Comparison of ENCODE assay signal across 9 cellular contexts in the genomic region with DNA sequence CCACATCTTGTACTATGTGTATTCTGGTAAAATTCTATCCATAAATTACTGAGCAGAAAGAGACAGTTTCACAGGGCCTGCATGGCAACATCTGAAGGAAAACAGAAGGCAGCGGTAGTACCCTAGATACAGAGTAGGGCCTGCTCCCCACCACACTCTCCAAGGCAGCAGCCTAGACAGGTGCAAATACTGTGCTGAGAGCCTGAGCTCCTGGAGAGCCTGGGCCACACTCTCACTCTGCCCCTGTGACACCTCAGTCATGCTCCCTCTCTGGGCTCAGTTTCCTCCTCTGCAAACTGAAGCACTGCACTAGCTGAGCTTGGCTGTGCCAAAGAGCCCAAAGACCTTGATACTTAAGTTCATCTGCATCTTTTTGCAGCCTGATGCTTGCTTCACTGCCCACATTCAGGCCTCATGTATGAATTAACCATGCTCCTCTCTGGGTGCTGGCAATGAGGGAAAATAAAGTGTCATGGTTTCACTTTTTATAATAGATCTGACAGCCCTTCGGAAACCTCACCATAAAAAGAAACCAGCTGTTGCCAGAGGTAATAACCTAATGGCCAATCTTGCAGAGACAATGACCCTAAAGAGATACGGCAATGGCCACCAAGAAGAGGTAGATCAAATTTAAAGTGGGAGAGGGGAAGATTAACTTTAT.
DNase-seq lines count a peak whose midpoint lies in the region; ATAC-seq and TF ChIP-seq lines count a peak whose summit lies in the region.
"Had no signal": no experiment of that assay in that cellular context is flagged by ENCODE, and none has a peak within 500 bp of the region (broad histone marks: within the 10 kb centered on the region; RNA-seq: fewer than 3 reads in every experiment).

No MANE protein-coding gene starts in this region.

- peak; percentile 50 for ATAC-seq in activated CD8-positive, alpha-beta T cell treated with anti-CD3 and anti-CD28 coated beads for 36 hours
- ATAC-seq in activated CD8-positive, alpha-beta T cell treated with anti-CD3 and anti-CD28 coated beads, Interleukin-2, amount 10 ng/mL, durations not matched to agents 7 days and 5 days, result no peak
- ATAC-seq in HG02571 (IDR thresholded peaks at IDR 0.05; ENCODE audit: unreplicated experiment), result peak; percentile 76
- peak; percentile 65 for ATAC-seq in HG03565 (IDR thresholded peaks at IDR 0.05; ENCODE audit: unreplicated experiment)

- POLR2A ChIA-PET in activated CD8-positive, alpha-beta T cell treated with anti-CD3 and anti-CD28 coated beads for 36 hours (lab: Charles Lee), result interaction anchor here (1.3 kb wide), 1 partner anchor 25 kb away, joined by 3 read pairs; no protein-coding TSS in a partner anchor
- POLR2A ChIA-PET in activated CD8-positive, alpha-beta T cell treated with anti-CD3 and anti-CD28 coated beads, Interleukin-2, amount 10 ng/mL, durations not matched to agents 7 days and 5 days (lab: Charles Lee), result no interaction called here

- H3K4me1 ChIP-seq in mammary epithelial cell (ENCODE audit: insufficient read depth, low read length), result peaks cover 20% of the 10 kb centered on the region

- no peak for DNase-seq in activated CD8-positive, alpha-beta T cell treated with anti-CD3 and anti-CD28 coated beads for 36 hours
- no peak for DNase-seq in activated CD8-positive, alpha-beta T cell treated with anti-CD3 and anti-CD28 coated beads, Interleukin-2, amount 10 ng/mL, durations not matched to agents 7 days and 5 days
- no peak for DNase-seq in mammary epithelial cell
- DNase-seq in stimulated activated CD4-positive, alpha-beta T cell treated with anti-CD3 and anti-CD28 coated beads, Interleukin-4, amount 100 ng/mL, for 24 hours, result no peak
- DNase-seq in hippocampal formation (lab: John Stamatoyannopoulos, UW), result no peak

- no peaks in the 10 kb centered on the region for H3K27me3 ChIP-seq in mammary epithelial cell (ENCODE audit: insufficient read depth, low read length)

- no peak overlapping the region for H3K4me2 ChIP-seq in mammary epithelial cell (ENCODE audit: insufficient read depth, low read depth, low read length)

- H3K9me3 ChIP-seq in mammary epithelial cell (replicated peaks; ENCODE audit: insufficient read depth, low read length), result no peaks in the 10 kb centered on the region

- in situ Hi-C loops in mammary epithelial cell (cut with MboI; ENCODE audit: low sequenced_read_pairs in 2 of 2), result no loop called here

- peaks cover 13% of the 10 kb centered on the region for H3K4me1 Mint-ChIP-seq in activated CD8-positive, alpha-beta T cell treated with anti-CD3 and anti-CD28 coated beads for 36 hours (ENCODE audit: low read depth)
- H3K4me1 Mint-ChIP-seq in activated CD8-positive, alpha-beta T cell treated with anti-CD3 and anti-CD28 coated beads, Interleukin-2, amount 10 ng/mL, durations not matched to agents 7 days and 5 days (ENCODE audit: low read depth), result no peaks in the 10 kb centered on the region
- H3K4me1 Mint-ChIP-seq in stimulated activated naive CD8-positive, alpha-beta T cell treated with anti-CD3 and anti-CD28 coated beads, Interleukin-15, Interleukin-2, amounts not matched to agents 100 ng/mL and 50 ng/mL, for 24 hours (ENCODE audit: low read depth), result peaks cover 27% of the 10 kb centered on the region

- dilution Hi-C loops in mammary epithelial cell (cut with HindIII; ENCODE audit: low sequenced_read_pairs), result no loop called here

- H3K4me3 ChIP-seq in mammary epithelial cell (replicated peaks in 1 of 3; ENCODE audit: insufficient read depth in 1 of 3, low read depth in 2 of 3, low read length in 3 of 3), result no peak overlapping the region

- no peaks in the 10 kb centered on the region for H3K36me3 ChIP-seq in mammary epithelial cell (ENCODE audit: insufficient read depth, low read length)

- H3K4me3 Mint-ChIP-seq in activated CD8-positive, alpha-beta T cell treated with anti-CD3 and anti-CD28 coated beads for 36 hours, result no peak overlapping the region
- no peak overlapping the region for H3K4me3 Mint-ChIP-seq in activated CD8-positive, alpha-beta T cell treated with anti-CD3 and anti-CD28 coated beads, Interleukin-2, amount 10 ng/mL, durations not matched to agents 7 days and 5 days
- no peak overlapping the region for H3K4me3 Mint-ChIP-seq in stimulated activated naive CD8-positive, alpha-beta T cell treated with anti-CD3 and anti-CD28 coated beads, Interleukin-15, Interleukin-2, amounts not matched to agents 100 ng/mL and 50 ng/mL, for 24 hours
- H3K4me3 Mint-ChIP-seq: mesothelial cell of epicardium had no signal

- no TSS peak for BruUV-seq in mammary epithelial cell (replicated peaks; lab: Mats Ljungman, UMichigan)

- H3K27ac Mint-ChIP-seq in activated CD8-positive, alpha-beta T cell treated with anti-CD3 and anti-CD28 coated beads for 36 hours, result no peak overlapping the region
- no peak overlapping the region for H3K27ac Mint-ChIP-seq in activated CD8-positive, alpha-beta T cell treated with anti-CD3 and anti-CD28 coated beads, Interleukin-2, amount 10 ng/mL, durations not matched to agents 7 days and 5 days
- peak overlapping the region; percentile 72 for H3K27ac Mint-ChIP-seq in stimulated activated naive CD8-positive, alpha-beta T cell treated with anti-CD3 and anti-CD28 coated beads, Interleukin-15, Interleukin-2, amounts not matched to agents 100 ng/mL and 50 ng/mL, for 24 hours
- H3K27ac Mint-ChIP-seq: mesothelial cell of epicardium had no signal

- no peaks in the 10 kb centered on the region for H3K9me3 Mint-ChIP-seq in activated CD8-positive, alpha-beta T cell treated with anti-CD3 and anti-CD28 coated beads for 36 hours
- H3K9me3 Mint-ChIP-seq in activated CD8-positive, alpha-beta T cell treated with anti-CD3 and anti-CD28 coated beads, Interleukin-2, amount 10 ng/mL, durations not matched to agents 7 days and 5 days (ENCODE audit: insufficient read depth), result no peaks in the 10 kb centered on the region
- peaks cover 3% of the 10 kb centered on the region for H3K9me3 Mint-ChIP-seq in stimulated activated naive CD8-positive, alpha-beta T cell treated with anti-CD3 and anti-CD28 coated beads, Interleukin-15, Interleukin-2, amounts not matched to agents 100 ng/mL and 50 ng/mL, for 24 hours
- H3K9me3 Mint-ChIP-seq: mesothelial cell of epicardium had no signal

- TF ChIP-seq CTCF in activated CD8-positive, alpha-beta T cell treated with anti-CD3 and anti-CD28 coated beads for 36 hours (IDR thresholded peaks at IDR 0.05), result no peak
- TF ChIP-seq CTCF in mammary epithelial cell (conservative IDR thresholded peaks at IDR 0.05 in 1 of 2, IDR thresholded peaks at IDR 0.05 in 1 of 2; ENCODE audit: extremely low read depth in 1 of 2, insufficient read depth in 1 of 2, low read depth in 1 of 2, low read length in 2 of 2), result no peak

- H3K79me2 ChIP-seq in mammary epithelial cell (ENCODE audit: insufficient read depth, low read length), result no peaks in the 10 kb centered on the region

- H4K20me1 ChIP-seq in mammary epithelial cell (ENCODE audit: insufficient read depth, low read length), result no peaks in the 10 kb centered on the region

- no peak overlapping the region for H2AFZ ChIP-seq in mammary epithelial cell (ENCODE audit: low read depth, low read length)

- CTCF ChIA-PET in activated CD8-positive, alpha-beta T cell treated with anti-CD3 and anti-CD28 coated beads for 36 hours (lab: Charles Lee), result no interaction called here
- CTCF ChIA-PET in activated CD8-positive, alpha-beta T cell treated with anti-CD3 and anti-CD28 coated beads, Interleukin-2, amount 10 ng/mL, durations not matched to agents 7 days and 5 days (lab: Charles Lee), result interaction anchor here (1.3 kb wide), 1 partner anchor 22 kb away, joined by 3 read pairs; no protein-coding TSS in a partner anchor
- CTCF ChIA-PET in mammary epithelial cell (lab: Charles Lee; ENCODE audit: low non-redundant PET), result no interaction called here

- intact Hi-C loops in activated CD8-positive, alpha-beta T cell treated with anti-CD3 and anti-CD28 coated beads for 36 hours (cut with micrococcal nuclease), result no loop called here
- intact Hi-C loops in mammary epithelial cell (cut with micrococcal nuclease), result no loop called here

- H3K9ac ChIP-seq in mammary epithelial cell (ENCODE audit: insufficient read depth, low read length), result no peak overlapping the region

- no peak overlapping the region for H3K27ac ChIP-seq in mammary epithelial cell (ENCODE audit: insufficient read depth, low read depth, low read length)

- H3K27me3 Mint-ChIP-seq in activated CD8-positive, alpha-beta T cell treated with anti-CD3 and anti-CD28 coated beads for 36 hours, result peaks cover 2% of the 10 kb centered on the region
- H3K27me3 Mint-ChIP-seq in activated CD8-positive, alpha-beta T cell treated with anti-CD3 and anti-CD28 coated beads, Interleukin-2, amount 10 ng/mL, durations not matched to agents 7 days and 5 days (ENCODE audit: low read depth), result no peaks in the 10 kb centered on the region
- no peaks in the 10 kb centered on the region for H3K27me3 Mint-ChIP-seq in stimulated activated naive CD8-positive, alpha-beta T cell treated with anti-CD3 and anti-CD28 coated beads, Interleukin-15, Interleukin-2, amounts not matched to agents 100 ng/mL and 50 ng/mL, for 24 hours

- WGBS in mammary epithelial cell (ENCODE audit: low coverage, missing lambda C conversion rate), result 98% methylated on average over 3 of the region's 3 CpGs

- peaks cover 2% of the 10 kb centered on the region for H3K36me3 Mint-ChIP-seq in activated CD8-positive, alpha-beta T cell treated with anti-CD3 and anti-CD28 coated beads for 36 hours (ENCODE audit: low read depth)
- H3K36me3 Mint-ChIP-seq in activated CD8-positive, alpha-beta T cell treated with anti-CD3 and anti-CD28 coated beads, Interleukin-2, amount 10 ng/mL, durations not matched to agents 7 days and 5 days (ENCODE audit: low read depth), result no peaks in the 10 kb centered on the region
- no peaks in the 10 kb centered on the region for H3K36me3 Mint-ChIP-seq in stimulated activated naive CD8-positive, alpha-beta T cell treated with anti-CD3 and anti-CD28 coated beads, Interleukin-15, Interleukin-2, amounts not matched to agents 100 ng/mL and 50 ng/mL, for 24 hours (ENCODE audit: low read depth)
